ENCODE assay signal across 8 cellular contexts in the genomic region with DNA sequence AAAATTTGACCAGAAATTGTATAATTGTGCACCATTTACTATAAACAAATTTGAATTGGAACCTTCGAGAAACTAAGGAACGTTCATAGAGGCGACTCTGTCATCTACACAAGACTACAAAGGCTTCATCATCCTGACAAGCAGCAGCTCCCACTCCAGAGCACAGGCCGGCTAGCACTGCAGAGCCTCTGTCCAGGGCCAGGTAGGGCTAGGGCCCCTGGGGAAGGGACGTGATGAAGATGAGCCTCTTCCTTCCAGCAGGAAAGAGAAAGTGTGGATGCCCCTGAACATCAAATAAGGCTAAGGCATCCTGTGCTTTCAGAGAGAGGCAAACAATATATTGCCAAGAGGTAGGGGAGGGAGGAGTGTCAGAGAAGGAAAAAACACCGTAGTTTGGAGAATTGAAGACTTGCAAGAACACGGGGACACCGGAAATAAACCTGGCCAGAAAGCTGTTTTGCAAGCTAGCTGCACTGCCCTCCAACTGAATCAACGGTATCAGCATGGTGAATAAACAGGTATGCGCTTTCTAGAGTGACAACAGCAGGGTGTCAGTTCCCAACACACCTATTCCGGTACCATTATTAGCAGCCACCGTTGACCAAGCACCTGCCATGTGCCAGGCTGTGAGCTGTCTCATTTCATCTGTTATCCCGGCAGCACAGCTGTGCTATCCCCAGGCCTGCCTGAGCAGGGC. TPM values are rescaled to one million over a fixed set of nuclear protein-coding genes. Genes with fewer than 3 reads are reported as not detected.
DNase-seq lines count a peak whose midpoint lies in the region; ATAC-seq, FAIRE-seq and TF ChIP-seq lines count a peak whose summit lies in the region.

No MANE protein-coding gene starts in this region.

- peak overlapping the region; percentile 93 to 98 for H3K18ac ChIP-seq in mesenchymal stem cell (ENCODE audit: low read depth in 1 of 2, low read length in 2 of 2)

- peak overlapping the region; percentile 26 for H2BK15ac ChIP-seq in mesenchymal stem cell (ENCODE audit: low read depth, poor library complexity, severe bottlenecking)

- H2BK120ac ChIP-seq in mesenchymal stem cell (ENCODE audit: low read depth, low read length): peak overlapping the region; percentile 98

- peak overlapping the region in 1 of 2 experiments; percentile 33 for H3K4ac ChIP-seq in mesenchymal stem cell (ENCODE audit: low read depth in 1 of 2, low read length in 2 of 2)

- H3K9me3 ChIP-seq in HUES64 (ENCODE audit: insufficient read depth, low read depth, low read length) (no peaks in the 10 kb centered on the region), mesenchymal stem cell (ENCODE audit: control insufficient read depth, low read length) (no peaks in the 10 kb centered on the region)

- H3K79me2 ChIP-seq in ACC112 (ENCODE audit: control insufficient read depth, insufficient read depth, low read length, unreplicated experiment): peaks cover 33% of the 10 kb centered on the region

- DNase-seq in mesenchymal stem cell: peak; percentile 16
- DNase-seq in AML-193 (lab: John Stamatoyannopoulos, UW): no peak
- no peak for DNase-seq in D721Med (ENCODE audit: insufficient read length, low spot score)
- no peak for DNase-seq in effector CD8-positive, alpha-beta T cell (lab: John Stamatoyannopoulos, UW)

- H2BK5ac ChIP-seq in mesenchymal stem cell (ENCODE audit: low read depth, low read length, poor library complexity, severe bottlenecking): no peak overlapping the region

- peak overlapping the region in 1 of 2 experiments; percentile 22 for H3K14ac ChIP-seq in mesenchymal stem cell (ENCODE audit: low read length in 2 of 2)

- peak overlapping the region; percentile 97 for H4K91ac ChIP-seq in mesenchymal stem cell (ENCODE audit: low read length)

- no peak overlapping the region for H2AK5ac ChIP-seq in mesenchymal stem cell (ENCODE audit: low read length, severe bottlenecking)

- H3K27me3 ChIP-seq in ACC112 (ENCODE audit: insufficient read depth, low read length) (no peaks in the 10 kb centered on the region), HUES64 (ENCODE audit: insufficient read depth, low read length) (no peaks in the 10 kb centered on the region), mesenchymal stem cell (ENCODE audit: control insufficient read depth in 1 of 2, insufficient read depth in 1 of 2, low read length in 2 of 2) (no peaks in the 10 kb centered on the region)

- peaks cover 55% of the 10 kb centered on the region for H3K79me1 ChIP-seq in mesenchymal stem cell (replicated peaks; ENCODE audit: low read length, poor library complexity, severe bottlenecking)

- peak overlapping the region; percentile 91 for H3K4me3 ChIP-seq in ACC112 (ENCODE audit: low read depth, low read length)
- H3K4me3 ChIP-seq in HUES64 (ENCODE audit: low read length): no peak overlapping the region
- peak overlapping the region in 1 of 2 experiments; percentile 94 for H3K4me3 ChIP-seq in mesenchymal stem cell (ENCODE audit: insufficient read depth in 1 of 2, low read depth in 1 of 2, low read length in 2 of 2)

- FAIRE-seq in D721Med (lab: Jason Lieb, UNC): no peak

- ATAC-seq in GM18519 (IDR thresholded peaks at IDR 0.05; ENCODE audit: low FRiP score, unreplicated experiment): no peak

- H3K27ac ChIP-seq in ACC112 (ENCODE audit: low read depth, low read length) (peak overlapping the region; percentile 83), HUES64 (ENCODE audit: low read depth, low read length) (no peak overlapping the region), adipose tissue (ENCODE audit: low read depth, low read length) (peak overlapping the region; percentile 63), mesenchymal stem cell (ENCODE audit: low read length, poor library complexity, severe bottlenecking) (no peak overlapping the region)

- WGBS in HUES64: 72% methylated on average over 13 of the region's 13 CpGs
- WGBS in adipose tissue, 3 donors: 60 to 78% (median 60%) methylated on average over 13 of the region's 13 CpGs
- WGBS in mesenchymal stem cell: 73% methylated on average over 13 of the region's 13 CpGs

- H2AFZ ChIP-seq in ACC112 (ENCODE audit: low read length, unreplicated experiment) (peak overlapping the region; percentile 53), mesenchymal stem cell (ENCODE audit: low read depth, low read length) (no peak overlapping the region)

- no peak overlapping the region for H3K23ac ChIP-seq in mesenchymal stem cell (ENCODE audit: low read length in 2 of 2)

- peak overlapping the region; percentile 97 for H4K8ac ChIP-seq in mesenchymal stem cell (ENCODE audit: low read length)

- H3K4me1 ChIP-seq in ACC112 (ENCODE audit: control insufficient read depth, insufficient read depth, low read length, unreplicated experiment) (peaks cover 20% of the 10 kb centered on the region), HUES64 (ENCODE audit: insufficient read depth, low read length) (peaks cover 22% of the 10 kb centered on the region), mesenchymal stem cell (ENCODE audit: control insufficient read depth, insufficient read depth, low read depth, low read length) (peaks cover 34% of the 10 kb centered on the region)

- H3K9ac ChIP-seq in HUES64 (ENCODE audit: low read depth, low read length) (0 out of 2 replicates have a peak overlapping the region, but pooled peaks have one; percentile 80), mesenchymal stem cell (ENCODE audit: low read length) (peak overlapping the region; percentile 90)

- H3K4me2 ChIP-seq in mesenchymal stem cell (ENCODE audit: low read length, poor library complexity, severe bottlenecking): no peak overlapping the region

- TF ChIP-seq CTCF in D721Med (IDR thresholded peaks at IDR 0.05; ENCODE audit: insufficient read depth, missing control alignments): no peak

- H2BK12ac ChIP-seq in mesenchymal stem cell (ENCODE audit: low read length in 2 of 2): peak overlapping the region; percentile 16 to 69

- H3K36me3 ChIP-seq in ACC112 (ENCODE audit: insufficient read depth, low read length): no peaks in the 10 kb centered on the region
- H3K36me3 ChIP-seq in HUES64 (ENCODE audit: insufficient read depth, low read length): 0 out of 2 replicates have a peak, but pooled peaks cover 4% of the 10 kb centered on the region
- peaks cover 0 to 20% of the 10 kb centered on the region in 2 experiments for H3K36me3 ChIP-seq in mesenchymal stem cell (ENCODE audit: control insufficient read depth in 1 of 2, insufficient read depth in 2 of 2, low read depth in 1 of 2, low read length in 2 of 2)

RNA-seq across cellular contexts. Expression of gene XXYLT1, which starts 12.4 kb away (rescaled TPM):
- 26.5 TPM for polyA plus RNA-seq in HUES64 (2013, experiment 1 of 2)
- 27.3 TPM for polyA plus RNA-seq in HUES64 (2013, experiment 2 of 2)
- 1 to 10 TPM; 2.2 to 7.7 (median 4.6) TPM for polyA plus RNA-seq in adipose tissue
- 27.1 TPM for polyA plus RNA-seq in mesenchymal stem cell (2013, experiment 1 of 2)
- 27.1 TPM for polyA plus RNA-seq in mesenchymal stem cell (2013, experiment 2 of 2)

Comparison
In these comparisons a context has a peak if more than half of its experiments do, and no peak if none do; other contexts are left out.
1. H3K27ac ChIP-seq: peak in ACC112 (single experiment) and adipose tissue (single experiment); none in HUES64 (single experiment) and mesenchymal stem cell (single experiment).